In the genomic region with DNA sequence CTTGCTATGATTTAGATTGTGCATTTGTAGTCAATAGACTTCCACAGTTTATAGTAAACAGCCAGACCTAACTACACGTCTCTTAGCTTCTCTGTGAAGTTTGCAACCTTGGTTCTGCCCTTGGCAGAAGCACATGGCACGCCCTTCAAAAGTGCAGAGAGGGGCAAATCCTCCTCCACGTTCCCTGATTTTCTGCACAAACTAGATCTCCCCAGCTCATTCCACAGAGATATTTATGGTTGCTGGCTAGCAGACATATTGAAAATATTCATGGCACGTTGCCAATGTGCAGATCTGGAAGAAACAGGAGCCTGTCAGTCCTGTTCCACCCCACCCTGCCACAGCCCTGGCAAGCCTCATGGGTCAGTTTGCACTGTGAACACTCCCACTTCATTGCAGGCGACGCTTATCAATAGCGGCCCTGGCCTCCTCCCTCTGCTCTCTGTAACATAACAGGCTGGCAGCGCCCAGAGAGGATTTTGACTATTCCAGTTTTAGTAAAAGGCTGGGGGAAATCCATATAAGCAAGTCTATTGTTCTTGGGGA, we compare ENCODE assay signal across 10 cellular contexts. TPM values are rescaled to one million over a fixed set of nuclear protein-coding genes. Genes with fewer than 3 reads are reported as not detected.
A peak's percentile ranks its signal among the peaks of the same experiment; 100 is the strongest.
DNase-seq lines count a peak whose midpoint lies in the region; ATAC-seq and TF ChIP-seq lines count a peak whose summit lies in the region.
"Had no signal": no experiment of that assay in that cellular context is flagged by ENCODE, and none has a peak within 500 bp of the region (broad histone marks: within the 10 kb centered on the region; RNA-seq: fewer than 3 reads in every experiment).

No MANE protein-coding gene starts in this region.

- H3K27me3 ChIP-seq in heart left ventricle = no peaks in the 10 kb centered on the region

- 23 to 31% (median 26%) methylated on average over 7 to 8 of the region's 8 CpGs for WGBS in heart left ventricle, 4 donors

- H3K9me3 ChIP-seq in heart left ventricle = no peaks in the 10 kb centered on the region
- H3K9me3 ChIP-seq: HAP-1 had no signal

- H3K4me3 ChIP-seq in heart left ventricle = no peak overlapping the region
- H3K4me3 ChIP-seq: HAP-1 had no signal

- peak overlapping the region; percentile 19 to 90 (median 82) for H3K27ac ChIP-seq in heart left ventricle
- H3K27ac ChIP-seq: KMS-11 had no signal

- CTCF ChIA-PET in HEK293T (lab: Yijun Ruan, JAX) = interaction anchor here (0.6 to 1.3 kb wide), 2 partner anchors 9 to 13 kb away, joined by 3 read pairs; no protein-coding TSS in a partner anchor

- no peak for TF ChIP-seq POLR2A in heart left ventricle (IDR thresholded peaks at IDR 0.05)

- DNase-seq in HEK293T (ENCODE audit: extremely low spot score) (no peak), heart left ventricle (peak; percentile 74 to 91 (median 81)), sciatic nerve (ENCODE audit: low spot score) (no peak), glomerular visceral epithelial cell (ENCODE audit: extremely low spot score) (no peak), foreskin melanocyte (no peak)

- TF ChIP-seq CTCF in heart left ventricle (IDR thresholded peaks at IDR 0.05) = no peak

- peak; percentile 79 for ATAC-seq in SK-N-SH treated with all-trans-retinoic acid at 6 μM for 48 hours
- ATAC-seq in heart left ventricle = peak; percentile 87 to 93 (median 90)
- ATAC-seq in sciatic nerve = peak; percentile 21
- no peak for ATAC-seq in HG02852 (IDR thresholded peaks at IDR 0.05; ENCODE audit: unreplicated experiment)
- ATAC-seq in HG03354 (IDR thresholded peaks at IDR 0.05; ENCODE audit: poor library complexity, severe bottlenecking, unreplicated experiment) = no peak

- intact Hi-C loops in heart left ventricle (cut with DNase I) (no loop called here), sciatic nerve (cut with DNase I) (no loop called here)

- peaks cover 17 to 96% (median 64%) of the 10 kb centered on the region in 12 donors for H3K4me1 ChIP-seq in heart left ventricle

- no peaks in the 10 kb centered on the region for H3K36me3 ChIP-seq in heart left ventricle
- H3K36me3 ChIP-seq: HAP-1 had no signal

- POLR2A ChIA-PET in HEK293T (lab: Yijun Ruan, JAX) = interaction anchor here (0.5 kb wide), 1 partner anchor 86 kb away, joined by 3 read pairs; no protein-coding TSS in a partner anchor

TF ChIP-seq in HEK293T, 16 proteins besides CTCF, POLR2A, EP300 and RAD21:
- no peak for TF ChIP-seq ELF4 (IDR thresholded peaks at IDR 0.05)
- TF ChIP-seq FOXK2 (IDR thresholded peaks at IDR 0.05) = no peak
- TF ChIP-seq, protein P1, sequence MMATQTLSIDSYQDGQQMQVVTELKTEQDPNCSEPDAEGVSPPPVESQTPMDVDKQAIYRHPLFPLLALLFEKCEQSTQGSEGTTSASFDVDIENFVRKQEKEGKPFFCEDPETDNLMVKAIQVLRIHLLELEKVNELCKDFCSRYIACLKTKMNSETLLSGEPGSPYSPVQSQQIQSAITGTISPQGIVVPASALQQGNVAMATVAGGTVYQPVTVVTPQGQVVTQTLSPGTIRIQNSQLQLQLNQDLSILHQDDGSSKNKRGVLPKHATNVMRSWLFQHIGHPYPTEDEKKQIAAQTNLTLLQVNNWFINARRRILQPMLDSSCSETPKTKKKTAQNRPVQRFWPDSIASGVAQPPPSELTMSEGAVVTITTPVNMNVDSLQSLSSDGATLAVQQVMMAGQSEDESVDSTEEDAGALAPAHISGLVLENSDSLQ (IDR thresholded peaks at IDR 0.05) = 0 out of 2 replicates have a peak, but pooled peaks have one; percentile 5
- TF ChIP-seq HDGF (IDR thresholded peaks at IDR 0.05; ENCODE audit: borderline replicate concordance) = no peak
- TF ChIP-seq L3MBTL2 (conservative IDR thresholded peaks at IDR 0.05) = peak; percentile 5; the same call in 1 of the 2 replicates
- no peak for TF ChIP-seq SP1 (IDR thresholded peaks at IDR 0.05)
- no peak for TF ChIP-seq LEF1 (IDR thresholded peaks at IDR 0.05; ENCODE audit: borderline replicate concordance)

TF ChIP-seq in SK-N-SH treated with all-trans-retinoic acid at 6 μM for 48 hours, 23 proteins besides CTCF, POLR2A, EP300 and RAD21:
- no peak for TF ChIP-seq ZFP30 (CRISPR knock-in tag; IDR thresholded peaks at IDR 0.05)
- TF ChIP-seq, protein P2, sequence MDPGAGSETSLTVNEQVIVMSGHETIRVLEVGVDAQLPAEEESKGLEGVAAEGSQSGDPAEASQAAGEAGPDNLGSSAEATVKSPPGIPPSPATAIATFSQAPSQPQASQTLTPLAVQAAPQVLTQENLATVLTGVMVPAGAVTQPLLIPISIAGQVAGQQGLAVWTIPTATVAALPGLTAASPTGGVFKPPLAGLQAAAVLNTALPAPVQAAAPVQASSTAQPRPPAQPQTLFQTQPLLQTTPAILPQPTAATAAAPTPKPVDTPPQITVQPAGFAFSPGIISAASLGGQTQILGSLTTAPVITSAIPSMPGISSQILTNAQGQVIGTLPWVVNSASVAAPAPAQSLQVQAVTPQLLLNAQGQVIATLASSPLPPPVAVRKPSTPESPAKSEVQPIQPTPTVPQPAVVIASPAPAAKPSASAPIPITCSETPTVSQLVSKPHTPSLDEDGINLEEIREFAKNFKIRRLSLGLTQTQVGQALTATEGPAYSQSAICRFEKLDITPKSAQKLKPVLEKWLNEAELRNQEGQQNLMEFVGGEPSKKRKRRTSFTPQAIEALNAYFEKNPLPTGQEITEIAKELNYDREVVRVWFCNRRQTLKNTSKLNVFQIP (CRISPR knock-in tag; IDR thresholded peaks at IDR 0.05; ENCODE audit: borderline replicate concordance, low read depth) = no peak
- no peak for TF ChIP-seq TCF4 (CRISPR knock-in tag; IDR thresholded peaks at IDR 0.05; ENCODE audit: borderline replicate concordance)
- no peak for TF ChIP-seq BACH2 (CRISPR knock-in tag; IDR thresholded peaks at IDR 0.05; ENCODE audit: borderline replicate concordance)
- no peak for TF ChIP-seq ZFP3 (CRISPR knock-in tag; IDR thresholded peaks at IDR 0.05)
- TF ChIP-seq ARNTL (CRISPR knock-in tag; IDR thresholded peaks at IDR 0.05; ENCODE audit: borderline replicate concordance, low read depth) = no peak
- TF ChIP-seq RARB (CRISPR knock-in tag; IDR thresholded peaks at IDR 0.05) = no peak
- TF ChIP-seq, protein P3, sequence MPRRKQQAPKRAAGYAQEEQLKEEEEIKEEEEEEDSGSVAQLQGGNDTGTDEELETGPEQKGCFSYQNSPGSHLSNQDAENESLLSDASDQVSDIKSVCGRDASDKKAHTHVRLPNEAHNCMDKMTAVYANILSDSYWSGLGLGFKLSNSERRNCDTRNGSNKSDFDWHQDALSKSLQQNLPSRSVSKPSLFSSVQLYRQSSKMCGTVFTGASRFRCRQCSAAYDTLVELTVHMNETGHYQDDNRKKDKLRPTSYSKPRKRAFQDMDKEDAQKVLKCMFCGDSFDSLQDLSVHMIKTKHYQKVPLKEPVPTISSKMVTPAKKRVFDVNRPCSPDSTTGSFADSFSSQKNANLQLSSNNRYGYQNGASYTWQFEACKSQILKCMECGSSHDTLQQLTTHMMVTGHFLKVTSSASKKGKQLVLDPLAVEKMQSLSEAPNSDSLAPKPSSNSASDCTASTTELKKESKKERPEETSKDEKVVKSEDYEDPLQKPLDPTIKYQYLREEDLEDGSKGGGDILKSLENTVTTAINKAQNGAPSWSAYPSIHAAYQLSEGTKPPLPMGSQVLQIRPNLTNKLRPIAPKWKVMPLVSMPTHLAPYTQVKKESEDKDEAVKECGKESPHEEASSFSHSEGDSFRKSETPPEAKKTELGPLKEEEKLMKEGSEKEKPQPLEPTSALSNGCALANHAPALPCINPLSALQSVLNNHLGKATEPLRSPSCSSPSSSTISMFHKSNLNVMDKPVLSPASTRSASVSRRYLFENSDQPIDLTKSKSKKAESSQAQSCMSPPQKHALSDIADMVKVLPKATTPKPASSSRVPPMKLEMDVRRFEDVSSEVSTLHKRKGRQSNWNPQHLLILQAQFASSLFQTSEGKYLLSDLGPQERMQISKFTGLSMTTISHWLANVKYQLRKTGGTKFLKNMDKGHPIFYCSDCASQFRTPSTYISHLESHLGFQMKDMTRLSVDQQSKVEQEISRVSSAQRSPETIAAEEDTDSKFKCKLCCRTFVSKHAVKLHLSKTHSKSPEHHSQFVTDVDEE (CRISPR knock-in tag; IDR thresholded peaks at IDR 0.05) = no peak
TF ChIP-seq in SK-N-SH treated with all-trans-retinoic acid at 6 μM for 48 hours: peak in this region for 0.

RNA-seq across cellular contexts. Expression of a gene that starts 6.5 kb away (rescaled TPM):
- total RNA-seq in heart left ventricle = 100 to 1,000 TPM; 143 to 372 (median 197) TPM
- 100 to 1,000 TPM; 272 to 311 TPM for polyA plus RNA-seq in heart left ventricle
- 229 TPM for total RNA-seq in sciatic nerve

Comparison
In these comparisons a context has a peak if more than half of its experiments do, and no peak if none do; other contexts are left out.
1. DNase-seq: peak in heart left ventricle (5 of 5); none in HEK293T (single experiment), sciatic nerve (single experiment), glomerular visceral epithelial cell (single experiment) and foreskin melanocyte (single experiment).
2. ATAC-seq: peak in SK-N-SH treated with all-trans-retinoic acid at 6 μM for 48 hours (single experiment), heart left ventricle (4 of 4) and sciatic nerve (single experiment); none in HG02852 (single experiment) and HG03354 (single experiment).